Comparison of ENCODE assay signal across 28 cellular contexts in the genomic region with DNA sequence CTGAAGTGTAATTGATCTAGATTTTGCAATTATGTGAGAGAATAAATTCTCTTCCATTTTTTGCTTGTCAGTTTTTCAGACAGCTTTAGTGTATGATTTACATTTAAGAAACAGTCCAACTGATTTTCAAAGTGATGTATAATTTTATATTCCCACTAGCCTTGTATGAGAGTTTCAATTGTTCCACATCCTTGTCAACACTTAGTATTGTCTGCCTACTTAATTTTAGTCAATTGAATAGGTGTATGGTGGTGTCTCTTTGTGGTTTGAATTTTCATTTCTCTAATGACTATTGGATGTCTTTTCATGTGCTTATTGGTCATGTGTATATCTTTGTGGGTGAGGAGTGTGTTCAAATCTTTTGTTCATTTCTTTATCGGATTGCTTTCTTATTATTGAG. TPM values are rescaled to one million over a fixed set of nuclear protein-coding genes. Genes with fewer than 3 reads are reported as not detected.
"Had no signal": no experiment of that assay in that cellular context is flagged by ENCODE, and none has a peak within 500 bp of the region (broad histone marks: within the 10 kb centered on the region; RNA-seq: fewer than 3 reads in every experiment).

No MANE protein-coding gene starts in this region.

- H3K27me3 ChIP-seq: neural progenitor cell, ovary, spleen, thyroid gland, tibial nerve, upper lobe of left lung, vagina had no signal

- H2AFZ ChIP-seq: neural progenitor cell, parathyroid adenoma had no signal

- ATAC-seq: naive thymus-derived CD4-positive, alpha-beta T cell; natural killer cell; psoas muscle; right cardiac atrium; stimulated activated memory B cell treated with anti-CD40 and anti-IgM and Interleukin-4, amounts not matched to agents 10 μg/mL and 1 μg/mL and 100 μg/mL, for 72 hours; stimulated activated naive CD8-positive, alpha-beta T cell treated with anti-CD3 and anti-CD28 coated beads, Interleukin-15, amount 100 ng/mL, for 72 hours; stimulated activated naive CD8-positive, alpha-beta T cell treated with anti-CD3 and anti-CD28 coated beads, Interleukin-15, Interleukin-2, amounts not matched to agents 100 U/mL and 50 U/mL, for 24 hours had no signal

- H3K79me2 ChIP-seq: parathyroid adenoma had no signal

- FAIRE-seq: urothelium cell line had no signal

- H3K36me3 ChIP-seq: neural progenitor cell, ovary, spleen, thoracic aorta, thyroid gland, tibial nerve, upper lobe of left lung, vagina had no signal

- H3K4me3 ChIP-seq: neural progenitor cell, ovary, psoas muscle, skin epidermis, smooth muscle cell, spleen, thoracic aorta, thyroid gland, tibial nerve, upper lobe of left lung, vagina had no signal

- H3K4me1 ChIP-seq: neural progenitor cell, parathyroid adenoma, psoas muscle, spleen, thyroid gland, vagina had no signal

- H3K4me2 ChIP-seq: neural progenitor cell, smooth muscle cell had no signal

- H3K9me3 ChIP-seq: ovary, thyroid gland, vagina had no signal

- H3K9ac ChIP-seq: neural progenitor cell, parathyroid adenoma had no signal

- DNase-seq: naive thymus-derived CD4-positive, alpha-beta T cell; natural killer cell; occipital lobe; ovary; posterior cingulate gyrus; psoas muscle; right cardiac atrium; spleen; stimulated activated CD4-positive, alpha-beta T cell treated with anti-CD3 and anti-CD28 coated beads, Interleukin-12 subunit alpha, Interleukin-12 subunit beta, amount 100 ng/mL, for 4 hours; stimulated activated CD4-positive, alpha-beta T cell treated with anti-CD3 and anti-CD28 coated beads, Interleukin-1b, Interleukin-23, amount 100 ng/mL, for 48 hours; stimulated activated CD4-positive, alpha-beta T cell treated with anti-CD3 and anti-CD28 coated beads, Interleukin-4, amount 100 ng/mL, for 1 hour; stimulated activated CD4-positive, alpha-beta T cell treated with anti-CD3 and anti-CD28 coated beads, Interleukin-4, amount 100 ng/mL, for 4 hours; stimulated activated CD8-positive, alpha-beta memory T cell treated with anti-CD3 and anti-CD28 coated beads, Interleukin-4, amount 100 ng/mL, for 48 hours; stimulated activated naive CD4-positive, alpha-beta T cell; stimulated activated naive CD8-positive, alpha-beta T cell treated with anti-CD3 and anti-CD28 coated beads, Interleukin-15, amount 100 ng/mL, for 72 hours; stimulated activated naive CD8-positive, alpha-beta T cell treated with anti-CD3 and anti-CD28 coated beads, Interleukin-15, Interleukin-2, amounts not matched to agents 100 U/mL and 50 U/mL, for 24 hours; thyroid gland; trophoblast cell; upper lobe of left lung had no signal

- H3K27ac ChIP-seq: neural progenitor cell, ovary, parathyroid adenoma, psoas muscle, skin epidermis, spleen, thoracic aorta, thyroid gland, vagina had no signal

RNA-seq across cellular contexts. Expression of a gene that starts 49.4 kb away (rescaled TPM):
- polyA plus RNA-seq: naive thymus-derived CD4-positive, alpha-beta T cell had no signal
